In genomic region chr9:111294691-111295451, GRCh38 we compare ENCODE assay signal across 17 cellular contexts. TPM values are rescaled to one million over a fixed set of nuclear protein-coding genes. Genes with fewer than 3 reads are reported as not detected.
"Had no signal": no experiment of that assay in that cellular context is flagged by ENCODE, and none has a peak within 500 bp of the region (broad histone marks: within the 10 kb centered on the region; RNA-seq: fewer than 3 reads in every experiment).

No MANE protein-coding gene starts in this region.

- H3K27me3 ChIP-seq: gastroesophageal sphincter had no signal

- ATAC-seq: activated CD4-positive, CD25-positive, alpha-beta regulatory T cell treated with anti-CD3 and anti-CD28 coated beads, Interleukin-2, amount 50 U/mL, for 24 hours; gastroesophageal sphincter; stimulated activated naive B cell treated with anti-CD40 and anti-IgM and Interleukin-4, amounts not matched to agents 10 μg/mL and 1 μg/mL and 100 μg/mL, for 72 hours had no signal

- H3K9me3 ChIP-seq: gastroesophageal sphincter had no signal

- H3K4me3 ChIP-seq: gastroesophageal sphincter, left ventricle myocardium inferior had no signal

- H3K27ac ChIP-seq: gastroesophageal sphincter, left ventricle myocardium inferior had no signal

- H3K36me3 ChIP-seq: gastroesophageal sphincter, left ventricle myocardium inferior had no signal

- DNase-seq: activated naive CD4-positive, alpha-beta T cell treated with Interleukin-2 at 50 U/mL for 16 hours; activated T-cell treated with anti-CD3 and anti-CD28 coated beads for 4 hours; aorta; cerebellar nuclear complex; endodermal cell; left ventricle myocardium inferior; nephron progenitor cell; stimulated activated CD4-positive, alpha-beta T cell treated with anti-CD3 and anti-CD28 coated beads, Interleukin-2, amount 100 ng/mL, for 48 hours; stimulated activated naive B cell treated with anti-CD40 and anti-IgM and Interleukin-4, amounts not matched to agents 10 μg/mL and 1 μg/mL and 100 μg/mL, for 72 hours had no signal

- H3K4me1 ChIP-seq: left ventricle myocardium inferior had no signal

RNA-seq across cellular contexts. Expression of gene OR2K2, which starts 35.2 kb away (rescaled TPM):
- total RNA-seq: activated CD8-positive, alpha-beta memory T cell treated with anti-CD3 and anti-CD28 coated beads for 36 hours; aorta; dermis microvascular lymphatic vessel endothelial cell; endodermal cell; epithelial cell of proximal tubule; gastroesophageal sphincter; left ventricle myocardium inferior; osteocyte; pulmonary artery endothelial cell; subcutaneous adipose tissue had no signal
- polyA plus RNA-seq: aorta had no signal
